In the genomic region with DNA sequence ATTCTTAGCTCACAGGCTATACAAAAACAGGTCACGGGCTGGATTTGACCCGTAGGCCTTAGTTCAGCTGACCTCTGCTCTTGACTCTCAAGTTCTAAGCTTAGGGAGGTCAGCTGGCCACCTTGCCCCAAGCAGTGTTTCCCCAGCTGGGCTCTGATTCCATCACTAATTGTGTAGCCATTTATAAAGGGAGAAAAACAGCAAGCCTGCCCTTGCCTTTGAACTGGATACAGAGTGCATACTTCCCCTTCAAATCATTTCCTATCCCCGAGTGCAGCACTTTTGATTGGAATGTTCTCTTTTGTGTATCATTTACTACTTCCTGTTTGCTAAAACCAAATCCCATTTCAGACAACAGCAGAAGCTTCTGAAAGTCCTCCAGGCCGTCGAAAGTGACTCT, we compare ENCODE assay signal across 15 cellular contexts.
DNase-seq lines count a peak whose midpoint lies in the region; ATAC-seq and TF ChIP-seq lines count a peak whose summit lies in the region.
"Had no signal": no experiment of that assay in that cellular context is flagged by ENCODE, and none has a peak within 500 bp of the region (broad histone marks: within the 10 kb centered on the region; RNA-seq: fewer than 3 reads in every experiment).

No MANE protein-coding gene starts in this region.

- H3K4me1 ChIP-seq in upper lobe of right lung = no peaks in the 10 kb centered on the region

- no peaks in the 10 kb centered on the region for H3K9me3 Mint-ChIP-seq in activated CD4-positive, alpha-beta T cell treated with anti-CD3 and anti-CD28 coated beads, Interleukin-2, amount 10 ng/mL, durations not matched to agents 24 days and 14 days
- H3K9me3 Mint-ChIP-seq in CD4-positive, alpha-beta T cell = no peaks in the 10 kb centered on the region
- H3K9me3 Mint-ChIP-seq: activated T-helper 2 cell treated with anti-CD3 and anti-CD28 coated beads, Interferon-gamma antibody, Interleukin-2, Interleukin-4, amounts not matched to agents 10 μg/mL and 5 μg/mL and 100 μg/mL, durations not matched to agents 14 hours and 24 hours and 36 hours; nephron; stimulated activated naive CD8-positive, alpha-beta T cell treated with anti-CD3 and anti-CD28 coated beads, Interleukin-15, amount 100 ng/mL, for 72 hours had no signal

- H3K4me1 Mint-ChIP-seq in activated CD4-positive, alpha-beta T cell treated with anti-CD3 and anti-CD28 coated beads, Interleukin-2, amount 10 ng/mL, durations not matched to agents 24 days and 14 days = no peaks in the 10 kb centered on the region
- no peaks in the 10 kb centered on the region for H3K4me1 Mint-ChIP-seq in CD4-positive, alpha-beta T cell (ENCODE audit: low read depth)
- H3K4me1 Mint-ChIP-seq: stimulated activated naive CD8-positive, alpha-beta T cell treated with anti-CD3 and anti-CD28 coated beads, Interleukin-15, amount 100 ng/mL, for 72 hours had no signal

- CTCF ChIA-PET in CD4-positive, alpha-beta T cell (lab: Charles Lee) = no interaction called here

- no peaks in the 10 kb centered on the region for H3K27me3 Mint-ChIP-seq in activated CD4-positive, alpha-beta T cell treated with anti-CD3 and anti-CD28 coated beads, Interleukin-2, amount 10 ng/mL, durations not matched to agents 24 days and 14 days
- no peaks in the 10 kb centered on the region for H3K27me3 Mint-ChIP-seq in CD4-positive, alpha-beta T cell
- H3K27me3 Mint-ChIP-seq: stimulated activated naive CD8-positive, alpha-beta T cell treated with anti-CD3 and anti-CD28 coated beads, Interleukin-15, amount 100 ng/mL, for 72 hours had no signal

- peaks cover 12% of the 10 kb centered on the region for H3K36me3 ChIP-seq in upper lobe of right lung

- DNase-seq in activated effector memory CD4-positive, alpha-beta T cell treated with anti-CD3 and anti-CD28 coated beads, Interleukin-2, amount 50 U/mL, for 16 hours = peak; percentile 38
- DNase-seq in activated effector memory CD4-positive, alpha-beta T cell treated with Interleukin-2 at 50 U/mL for 16 hours = no peak
- DNase-seq in cardiac fibroblast (ENCODE audit: low read depth in 2 of 2) = peak; percentile 63 to 66
- peak; percentile 70 to 76 for DNase-seq in lung microvascular endothelial cell (ENCODE audit: low read depth in 2 of 2)
- DNase-seq in upper lobe of right lung = peak; percentile 11
- DNase-seq in activated CD4-positive, alpha-beta T cell treated with anti-CD3 and anti-CD28 coated beads, Interleukin-2, amount 10 ng/mL, durations not matched to agents 24 days and 14 days = no peak
- DNase-seq in stimulated activated naive CD8-positive, alpha-beta T cell treated with anti-CD3 and anti-CD28 coated beads, Interleukin-15, Interleukin-2, amounts not matched to agents 100 U/mL and 50 U/mL, for 24 hours = no peak
- no peak for DNase-seq in CD4-positive, alpha-beta T cell
- DNase-seq: heart left ventricle; left colon; NCI-H2081; right cardiac atrium; stimulated activated naive CD8-positive, alpha-beta T cell treated with anti-CD3 and anti-CD28 coated beads, Interleukin-15, amount 100 ng/mL, for 72 hours had no signal

- POLR2A ChIA-PET in CD4-positive, alpha-beta T cell (lab: Charles Lee) = no interaction called here

- no peak overlapping the region for H3K4me3 Mint-ChIP-seq in activated CD4-positive, alpha-beta T cell treated with anti-CD3 and anti-CD28 coated beads, Interleukin-2, amount 10 ng/mL, durations not matched to agents 24 days and 14 days
- H3K4me3 Mint-ChIP-seq in CD4-positive, alpha-beta T cell = no peak overlapping the region
- H3K4me3 Mint-ChIP-seq: nephron; stimulated activated naive CD8-positive, alpha-beta T cell treated with anti-CD3 and anti-CD28 coated beads, Interleukin-15, amount 100 ng/mL, for 72 hours had no signal

- H3K27ac ChIP-seq in upper lobe of right lung = no peak overlapping the region
- no peak overlapping the region for H3K27ac ChIP-seq in CD4-positive, alpha-beta T cell (ENCODE audit: low read depth, low read length)
- H3K27ac ChIP-seq: heart left ventricle had no signal

- H3K9me3 ChIP-seq in upper lobe of right lung = no peaks in the 10 kb centered on the region
- no peaks in the 10 kb centered on the region for H3K9me3 ChIP-seq in CD4-positive, alpha-beta T cell (ENCODE audit: control insufficient read depth, low read length)
- H3K9me3 ChIP-seq: heart left ventricle had no signal

- intact Hi-C loops in upper lobe of right lung (cut with DNase I) = no loop called here
- intact Hi-C loops in activated CD4-positive, alpha-beta T cell treated with anti-CD3 and anti-CD28 coated beads, Interleukin-2, amount 10 ng/mL, durations not matched to agents 24 days and 14 days (cut with micrococcal nuclease) = no loop called here
- intact Hi-C loops in CD4-positive, alpha-beta T cell (cut with DNase I, micrococcal nuclease) = no loop called here

- no peaks in the 10 kb centered on the region for H3K27me3 ChIP-seq in upper lobe of right lung
- H3K27me3 ChIP-seq in CD4-positive, alpha-beta T cell (ENCODE audit: control insufficient read depth, insufficient read depth, low read length) = no peaks in the 10 kb centered on the region
- H3K27me3 ChIP-seq: heart left ventricle had no signal

- H3K4me3 ChIP-seq in cardiac fibroblast (replicated peaks in 1 of 2; ENCODE audit: low read depth in 2 of 2, low read length in 2 of 2) (no peak overlapping the region), upper lobe of right lung (no peak overlapping the region)
- H3K4me3 ChIP-seq: heart left ventricle had no signal

- ATAC-seq in upper lobe of right lung = no peak
- ATAC-seq in stimulated activated naive CD8-positive, alpha-beta T cell treated with anti-CD3 and anti-CD28 coated beads, Interleukin-15, Interleukin-2, amounts not matched to agents 100 U/mL and 50 U/mL, for 24 hours = no peak
- no peak for ATAC-seq in CD4-positive, alpha-beta T cell (ENCODE audit: poor library complexity)
- ATAC-seq: heart left ventricle; left colon; right cardiac atrium; stimulated activated naive CD8-positive, alpha-beta T cell treated with anti-CD3 and anti-CD28 coated beads, Interleukin-15, amount 100 ng/mL, for 72 hours had no signal

- H3K36me3 Mint-ChIP-seq in activated CD4-positive, alpha-beta T cell treated with anti-CD3 and anti-CD28 coated beads, Interleukin-2, amount 10 ng/mL, durations not matched to agents 24 days and 14 days (ENCODE audit: low read depth) = no peaks in the 10 kb centered on the region
- H3K36me3 Mint-ChIP-seq in CD4-positive, alpha-beta T cell (ENCODE audit: low read depth) = peaks cover 38% of the 10 kb centered on the region

- TF ChIP-seq CTCF in cardiac fibroblast (IDR thresholded peaks at IDR 0.05; ENCODE audit: low read depth, low read length) (no peak), upper lobe of right lung (IDR thresholded peaks at IDR 0.05) (no peak)
- TF ChIP-seq CTCF in CD4-positive, alpha-beta T cell (IDR thresholded peaks at IDR 0.05) = no peak

- H3K27ac Mint-ChIP-seq in activated CD4-positive, alpha-beta T cell treated with anti-CD3 and anti-CD28 coated beads, Interleukin-2, amount 10 ng/mL, durations not matched to agents 24 days and 14 days = no peak overlapping the region
- H3K27ac Mint-ChIP-seq in CD4-positive, alpha-beta T cell = no peak overlapping the region
- H3K27ac Mint-ChIP-seq: activated T-helper 2 cell treated with anti-CD3 and anti-CD28 coated beads, Interferon-gamma antibody, Interleukin-2, Interleukin-4, amounts not matched to agents 10 μg/mL and 5 μg/mL and 100 μg/mL, durations not matched to agents 14 hours and 24 hours and 36 hours had no signal

Comparison
In these comparisons a context has a peak if more than half of its experiments do, and no peak if none do; other contexts are left out.
1. DNase-seq: peak in activated effector memory CD4-positive, alpha-beta T cell treated with anti-CD3 and anti-CD28 coated beads, Interleukin-2, amount 50 U/mL, for 16 hours (single experiment), cardiac fibroblast (2 of 2), lung microvascular endothelial cell (2 of 2) and upper lobe of right lung (single experiment); none in activated effector memory CD4-positive, alpha-beta T cell treated with Interleukin-2 at 50 U/mL for 16 hours (single experiment), activated CD4-positive, alpha-beta T cell treated with anti-CD3 and anti-CD28 coated beads, Interleukin-2, amount 10 ng/mL, durations not matched to agents 24 days and 14 days (single experiment), stimulated activated naive CD8-positive, alpha-beta T cell treated with anti-CD3 and anti-CD28 coated beads, Interleukin-15, Interleukin-2, amounts not matched to agents 100 U/mL and 50 U/mL, for 24 hours (single experiment) and CD4-positive, alpha-beta T cell (0 of 10).